ENCODE assay signal across 1 cellular context in genomic region chr2:163155279-163155883, GRCh38.
TF ChIP-seq lines count a peak whose summit lies in the region.

No MANE protein-coding gene starts in this region.

TF ChIP-seq in H1, 55 proteins besides CTCF, POLR2A, EP300 and RAD21 (continued from another document):
- TF ChIP-seq CHD7 (IDR thresholded peaks at IDR 0.05; ENCODE audit: insufficient replicate concordance, low read length): no peak
- no peak for TF ChIP-seq POU5F1 (IDR thresholded peaks at IDR 0.05; ENCODE audit: low read depth, low read length)
- TF ChIP-seq KDM1A (IDR thresholded peaks at IDR 0.05; ENCODE audit: borderline replicate concordance, low read length): no peak
- TF ChIP-seq CHD1 (IDR thresholded peaks at IDR 0.05; ENCODE audit: low read depth, low read length): no peak
- TF ChIP-seq TAF1 (IDR thresholded peaks at IDR 0.05; ENCODE audit: low read depth, low read length): no peak
- no peak for TF ChIP-seq BCL11A (IDR thresholded peaks at IDR 0.05; ENCODE audit: low read depth in 2 of 2, low read length in 2 of 2)
- TF ChIP-seq POLR2AphosphoS5 (IDR thresholded peaks at IDR 0.05; ENCODE audit: low read depth, low read length): no peak
